In the genomic region with DNA sequence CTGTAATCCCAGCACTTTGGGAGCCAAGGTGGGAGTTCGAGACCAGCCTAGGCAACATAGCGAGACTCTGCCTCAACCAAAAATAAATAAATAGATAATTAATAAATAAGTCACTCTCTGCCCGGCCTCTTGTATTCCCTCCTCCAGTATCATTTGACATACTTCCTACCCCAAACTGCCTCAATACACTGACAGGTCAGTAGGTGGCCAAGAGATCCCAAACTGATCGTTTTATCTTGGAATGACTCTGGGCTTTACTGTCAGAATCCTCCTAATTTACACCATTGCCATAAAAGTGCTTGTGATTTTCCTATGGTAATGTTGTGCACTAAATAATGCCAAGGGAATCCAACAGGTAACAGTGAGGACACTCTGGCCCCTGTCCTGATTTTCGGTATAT, we compare ENCODE assay signal across 18 cellular contexts.
"Had no signal": no experiment of that assay in that cellular context is flagged by ENCODE, and none has a peak within 500 bp of the region (broad histone marks: within the 10 kb centered on the region; RNA-seq: fewer than 3 reads in every experiment).

No MANE protein-coding gene starts in this region.

- H3K4me3 ChIP-seq: adrenal gland, heart left ventricle, upper lobe of right lung had no signal

- ATAC-seq: heart left ventricle, right cardiac atrium, upper lobe of right lung had no signal

- H3K4me1 Mint-ChIP-seq: mesothelial cell of epicardium, nephron progenitor cell had no signal

- FAIRE-seq: small intestine had no signal

- H3K27me3 Mint-ChIP-seq: progenitor cell of endocrine pancreas had no signal

- H3K27ac Mint-ChIP-seq: activated T-helper 2 cell treated with anti-CD3 and anti-CD28 coated beads, Interferon-gamma antibody, Interleukin-2, Interleukin-4, amounts not matched to agents 10 μg/mL and 5 μg/mL and 100 μg/mL, durations not matched to agents 14 hours and 24 hours and 36 hours; mesothelial cell of epicardium; nephron progenitor cell; progenitor cell of endocrine pancreas; stimulated activated naive CD8-positive, alpha-beta T cell treated with anti-CD3 and anti-CD28 coated beads, Interleukin-15, Interleukin-2, amounts not matched to agents 100 ng/mL and 50 ng/mL, for 24 hours; T-helper 2 cell treated with Interferon-gamma antibody and Interleukin-4, amounts not matched to agents 5 μg/mL and 100 μg/mL, for 36 hours had no signal

- H3K27me3 ChIP-seq: adrenal gland, heart left ventricle, upper lobe of right lung had no signal

- H3K36me3 Mint-ChIP-seq: immature natural killer cell, mesothelial cell of epicardium had no signal

- H3K9me3 ChIP-seq: adrenal gland, heart left ventricle, upper lobe of right lung had no signal

- DNase-seq: activated CD4-positive, alpha-beta T cell treated with anti-CD3 and anti-CD28 coated beads, Interleukin-2, amount 50 U/mL, for 4 hours; activated naive CD4-positive, alpha-beta T cell treated with anti-CD3 and anti-CD28 coated beads, Interleukin-2, amount 50 U/mL, for 16 hours; adrenal gland; heart left ventricle; immature natural killer cell; nephron progenitor cell; occipital lobe; right cardiac atrium; stimulated activated CD4-positive, alpha-beta T cell treated with anti-CD3 and anti-CD28 coated beads, Interleukin-4, amount 100 ng/mL, for 4 hours; stimulated activated CD8-positive, alpha-beta memory T cell treated with anti-CD3 and anti-CD28 coated beads, Interleukin-4, amount 100 ng/mL, for 48 hours; SW 1271; upper lobe of right lung had no signal

- H3K36me3 ChIP-seq: adrenal gland, heart left ventricle, upper lobe of right lung had no signal

- H3K27ac ChIP-seq: adrenal gland, heart left ventricle, upper lobe of right lung had no signal

- H3K9me3 Mint-ChIP-seq: activated T-helper 2 cell treated with anti-CD3 and anti-CD28 coated beads, Interferon-gamma antibody, Interleukin-2, Interleukin-4, amounts not matched to agents 10 μg/mL and 5 μg/mL and 100 μg/mL, durations not matched to agents 14 hours and 24 hours and 36 hours; immature natural killer cell; mesothelial cell of epicardium; nephron progenitor cell; stimulated activated naive CD8-positive, alpha-beta T cell treated with anti-CD3 and anti-CD28 coated beads, Interleukin-15, Interleukin-2, amounts not matched to agents 100 ng/mL and 50 ng/mL, for 24 hours; T-helper 2 cell treated with Interferon-gamma antibody and Interleukin-4, amounts not matched to agents 5 μg/mL and 100 μg/mL, for 36 hours had no signal

- H3K4me3 Mint-ChIP-seq: immature natural killer cell; mesothelial cell of epicardium; nephron progenitor cell; stimulated activated naive CD8-positive, alpha-beta T cell treated with anti-CD3 and anti-CD28 coated beads, Interleukin-15, Interleukin-2, amounts not matched to agents 100 ng/mL and 50 ng/mL, for 24 hours; T-helper 2 cell treated with Interferon-gamma antibody and Interleukin-4, amounts not matched to agents 5 μg/mL and 100 μg/mL, for 36 hours had no signal
